Comparison of ENCODE assay signal across 1 cellular context in the genomic region with DNA sequence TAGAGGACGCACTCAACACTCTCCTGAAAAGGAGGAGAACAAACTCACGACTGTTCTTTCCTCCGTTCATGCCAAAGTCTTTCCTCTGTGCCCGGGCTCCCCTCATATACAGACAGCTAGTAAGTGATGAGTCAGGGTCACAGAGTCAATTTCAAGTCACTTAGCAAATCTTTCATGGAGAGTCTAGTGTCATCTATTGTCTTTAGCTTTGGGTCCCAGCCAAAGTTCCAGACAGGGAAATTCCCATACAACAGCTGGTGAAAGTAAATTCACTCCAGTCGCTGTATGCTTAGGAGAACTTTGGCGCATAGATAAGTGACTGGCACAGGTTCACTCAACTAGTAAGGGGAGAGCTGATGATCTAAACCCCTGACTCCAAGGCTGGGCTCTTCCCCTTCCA.
TF ChIP-seq lines count a peak whose summit lies in the region.

No MANE protein-coding gene starts in this region.

TF ChIP-seq in WTC11, 78 proteins besides CTCF, POLR2A, EP300 and RAD21 (continued from another document):
- no peak for TF ChIP-seq MLX (CRISPR knock-in tag; IDR thresholded peaks at IDR 0.05)
- TF ChIP-seq E2F1 (CRISPR knock-in tag; IDR thresholded peaks at IDR 0.05), result no peak
- TF ChIP-seq, protein P1, sequence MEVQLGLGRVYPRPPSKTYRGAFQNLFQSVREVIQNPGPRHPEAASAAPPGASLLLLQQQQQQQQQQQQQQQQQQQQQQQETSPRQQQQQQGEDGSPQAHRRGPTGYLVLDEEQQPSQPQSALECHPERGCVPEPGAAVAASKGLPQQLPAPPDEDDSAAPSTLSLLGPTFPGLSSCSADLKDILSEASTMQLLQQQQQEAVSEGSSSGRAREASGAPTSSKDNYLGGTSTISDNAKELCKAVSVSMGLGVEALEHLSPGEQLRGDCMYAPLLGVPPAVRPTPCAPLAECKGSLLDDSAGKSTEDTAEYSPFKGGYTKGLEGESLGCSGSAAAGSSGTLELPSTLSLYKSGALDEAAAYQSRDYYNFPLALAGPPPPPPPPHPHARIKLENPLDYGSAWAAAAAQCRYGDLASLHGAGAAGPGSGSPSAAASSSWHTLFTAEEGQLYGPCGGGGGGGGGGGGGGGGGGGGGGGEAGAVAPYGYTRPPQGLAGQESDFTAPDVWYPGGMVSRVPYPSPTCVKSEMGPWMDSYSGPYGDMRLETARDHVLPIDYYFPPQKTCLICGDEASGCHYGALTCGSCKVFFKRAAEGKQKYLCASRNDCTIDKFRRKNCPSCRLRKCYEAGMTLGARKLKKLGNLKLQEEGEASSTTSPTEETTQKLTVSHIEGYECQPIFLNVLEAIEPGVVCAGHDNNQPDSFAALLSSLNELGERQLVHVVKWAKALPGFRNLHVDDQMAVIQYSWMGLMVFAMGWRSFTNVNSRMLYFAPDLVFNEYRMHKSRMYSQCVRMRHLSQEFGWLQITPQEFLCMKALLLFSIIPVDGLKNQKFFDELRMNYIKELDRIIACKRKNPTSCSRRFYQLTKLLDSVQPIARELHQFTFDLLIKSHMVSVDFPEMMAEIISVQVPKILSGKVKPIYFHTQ (CRISPR knock-in tag; IDR thresholded peaks at IDR 0.05), result no peak
- no peak for TF ChIP-seq E2F4 (CRISPR knock-in tag; IDR thresholded peaks at IDR 0.05; ENCODE audit: borderline replicate concordance, low read depth)
- TF ChIP-seq, protein P2, sequence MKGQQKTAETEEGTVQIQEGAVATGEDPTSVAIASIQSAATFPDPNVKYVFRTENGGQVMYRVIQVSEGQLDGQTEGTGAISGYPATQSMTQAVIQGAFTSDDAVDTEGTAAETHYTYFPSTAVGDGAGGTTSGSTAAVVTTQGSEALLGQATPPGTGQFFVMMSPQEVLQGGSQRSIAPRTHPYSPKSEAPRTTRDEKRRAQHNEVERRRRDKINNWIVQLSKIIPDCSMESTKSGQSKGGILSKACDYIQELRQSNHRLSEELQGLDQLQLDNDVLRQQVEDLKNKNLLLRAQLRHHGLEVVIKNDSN (CRISPR knock-in tag; IDR thresholded peaks at IDR 0.05), result no peak
- TF ChIP-seq KAT7 (CRISPR knock-in tag; IDR thresholded peaks at IDR 0.05; ENCODE audit: borderline replicate concordance), result no peak
- TF ChIP-seq NR1H2 (CRISPR knock-in tag; IDR thresholded peaks at IDR 0.05), result no peak
- no peak for TF ChIP-seq TCF7 (CRISPR knock-in tag; IDR thresholded peaks at IDR 0.05; ENCODE audit: low read depth)
- no peak for TF ChIP-seq FOXJ3 (CRISPR knock-in tag; IDR thresholded peaks at IDR 0.05; ENCODE audit: borderline replicate concordance)
- TF ChIP-seq ATF3 (CRISPR knock-in tag; conservative IDR thresholded peaks at IDR 0.05), result no peak
- TF ChIP-seq ZMAT4 (CRISPR knock-in tag; IDR thresholded peaks at IDR 0.05), result no peak
- no peak for TF ChIP-seq JAZF1 (CRISPR knock-in tag; IDR thresholded peaks at IDR 0.05)
- TF ChIP-seq SOX15 (CRISPR knock-in tag; IDR thresholded peaks at IDR 0.05), result no peak
- no peak for TF ChIP-seq TEAD4 (CRISPR knock-in tag; IDR thresholded peaks at IDR 0.05)
- no peak for TF ChIP-seq ZNF232 (CRISPR knock-in tag; IDR thresholded peaks at IDR 0.05)
- no peak for TF ChIP-seq HMGA2 (CRISPR knock-in tag; IDR thresholded peaks at IDR 0.05)
